Comparison of ENCODE assay signal across 1 cellular context in the genomic region with DNA sequence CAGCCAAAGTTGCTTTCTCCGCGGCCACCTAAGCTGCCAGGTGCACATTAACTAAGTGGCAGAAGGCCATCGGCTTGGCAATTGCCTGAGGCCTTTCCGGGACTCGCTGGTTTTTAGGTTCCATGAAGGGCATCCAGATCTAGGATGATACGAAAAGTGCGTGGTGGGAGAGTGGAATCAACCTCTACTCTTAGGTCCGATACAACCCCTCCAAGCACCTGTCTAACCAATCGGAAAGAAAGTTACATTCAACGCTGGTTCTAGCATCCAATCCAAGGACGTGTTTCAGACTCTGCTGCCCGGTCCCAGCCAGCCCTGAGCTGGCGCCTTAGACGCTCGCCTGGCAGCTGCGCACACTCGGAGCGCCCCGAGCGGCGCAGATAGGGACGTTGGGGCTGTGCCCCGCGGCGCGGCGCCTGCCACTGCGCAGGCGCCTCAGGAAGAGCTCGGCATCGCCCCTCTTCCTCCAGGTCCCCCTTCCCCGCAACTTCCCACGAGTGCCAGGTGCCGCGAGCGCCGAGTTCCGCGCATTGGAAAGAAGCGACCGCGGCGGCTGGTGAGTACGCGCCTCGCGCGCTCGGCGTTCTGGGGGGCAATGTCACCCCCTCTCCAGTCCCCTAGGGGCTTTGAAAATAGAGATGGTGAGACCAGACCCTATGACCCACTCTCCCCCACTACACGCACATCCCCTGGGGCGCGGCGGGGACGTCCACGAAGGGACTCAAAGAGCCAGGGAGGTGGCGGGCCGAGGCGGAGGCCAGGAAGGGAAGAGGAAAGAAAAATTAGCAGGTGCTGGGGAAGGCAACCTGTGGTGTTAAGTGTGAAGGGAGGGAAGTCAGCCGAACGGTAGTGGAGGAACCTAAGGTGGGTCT.
TF ChIP-seq lines count a peak whose summit lies in the region.

TSS of gene ENPP4 (plus strand) at position 356 of the 872 bp plus-strand sequence. CDS start 9,595 bp downstream, outside the sequence.

TF ChIP-seq in GM12878, 131 proteins besides CTCF, POLR2A, EP300 and RAD21 (continued from another document and continues in another):
- TF ChIP-seq ZNF592 (IDR thresholded peaks at IDR 0.05): no peak
- TF ChIP-seq, protein P1, sequence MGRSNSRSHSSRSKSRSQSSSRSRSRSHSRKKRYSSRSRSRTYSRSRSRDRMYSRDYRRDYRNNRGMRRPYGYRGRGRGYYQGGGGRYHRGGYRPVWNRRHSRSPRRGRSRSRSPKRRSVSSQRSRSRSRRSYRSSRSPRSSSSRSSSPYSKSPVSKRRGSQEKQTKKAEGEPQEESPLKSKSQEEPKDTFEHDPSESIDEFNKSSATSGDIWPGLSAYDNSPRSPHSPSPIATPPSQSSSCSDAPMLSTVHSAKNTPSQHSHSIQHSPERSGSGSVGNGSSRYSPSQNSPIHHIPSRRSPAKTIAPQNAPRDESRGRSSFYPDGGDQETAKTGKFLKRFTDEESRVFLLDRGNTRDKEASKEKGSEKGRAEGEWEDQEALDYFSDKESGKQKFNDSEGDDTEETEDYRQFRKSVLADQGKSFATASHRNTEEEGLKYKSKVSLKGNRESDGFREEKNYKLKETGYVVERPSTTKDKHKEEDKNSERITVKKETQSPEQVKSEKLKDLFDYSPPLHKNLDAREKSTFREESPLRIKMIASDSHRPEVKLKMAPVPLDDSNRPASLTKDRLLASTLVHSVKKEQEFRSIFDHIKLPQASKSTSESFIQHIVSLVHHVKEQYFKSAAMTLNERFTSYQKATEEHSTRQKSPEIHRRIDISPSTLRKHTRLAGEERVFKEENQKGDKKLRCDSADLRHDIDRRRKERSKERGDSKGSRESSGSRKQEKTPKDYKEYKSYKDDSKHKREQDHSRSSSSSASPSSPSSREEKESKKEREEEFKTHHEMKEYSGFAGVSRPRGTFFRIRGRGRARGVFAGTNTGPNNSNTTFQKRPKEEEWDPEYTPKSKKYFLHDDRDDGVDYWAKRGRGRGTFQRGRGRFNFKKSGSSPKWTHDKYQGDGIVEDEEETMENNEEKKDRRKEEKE (IDR thresholded peaks at IDR 0.05): no peak
- TF ChIP-seq, protein P2, sequence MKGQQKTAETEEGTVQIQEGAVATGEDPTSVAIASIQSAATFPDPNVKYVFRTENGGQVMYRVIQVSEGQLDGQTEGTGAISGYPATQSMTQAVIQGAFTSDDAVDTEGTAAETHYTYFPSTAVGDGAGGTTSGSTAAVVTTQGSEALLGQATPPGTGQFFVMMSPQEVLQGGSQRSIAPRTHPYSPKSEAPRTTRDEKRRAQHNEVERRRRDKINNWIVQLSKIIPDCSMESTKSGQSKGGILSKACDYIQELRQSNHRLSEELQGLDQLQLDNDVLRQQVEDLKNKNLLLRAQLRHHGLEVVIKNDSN (IDR thresholded peaks at IDR 0.05; ENCODE audit: borderline replicate concordance, extremely low read length, insufficient read depth, low read depth, low read length): no peak
- no peak for TF ChIP-seq ZNF384 (IDR thresholded peaks at IDR 0.05; ENCODE audit: borderline replicate concordance, low read depth, low read length)
- TF ChIP-seq NBN (IDR thresholded peaks at IDR 0.05): peak; percentile 36; the same call in 1 of the 2 replicates
- TF ChIP-seq KLF5 (IDR thresholded peaks at IDR 0.05; ENCODE audit: partially characterized antibody): peak; percentile 19
- TF ChIP-seq, protein P3, sequence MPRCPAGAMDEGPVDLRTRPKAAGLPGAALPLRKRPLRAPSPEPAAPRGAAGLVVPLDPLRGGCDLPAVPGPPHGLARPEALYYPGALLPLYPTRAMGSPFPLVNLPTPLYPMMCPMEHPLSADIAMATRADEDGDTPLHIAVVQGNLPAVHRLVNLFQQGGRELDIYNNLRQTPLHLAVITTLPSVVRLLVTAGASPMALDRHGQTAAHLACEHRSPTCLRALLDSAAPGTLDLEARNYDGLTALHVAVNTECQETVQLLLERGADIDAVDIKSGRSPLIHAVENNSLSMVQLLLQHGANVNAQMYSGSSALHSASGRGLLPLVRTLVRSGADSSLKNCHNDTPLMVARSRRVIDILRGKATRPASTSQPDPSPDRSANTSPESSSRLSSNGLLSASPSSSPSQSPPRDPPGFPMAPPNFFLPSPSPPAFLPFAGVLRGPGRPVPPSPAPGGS (IDR thresholded peaks at IDR 0.05; ENCODE audit: borderline replicate concordance, insufficient read depth, low read depth, low read length, poor library complexity, severe bottlenecking): no peak
- no peak for TF ChIP-seq HSF1 (IDR thresholded peaks at IDR 0.05; ENCODE audit: low read depth, low read length)
- TF ChIP-seq ZZZ3 (IDR thresholded peaks at IDR 0.05; ENCODE audit: control insufficient read depth, insufficient read length, low read depth): no peak
- TF ChIP-seq, protein P4, sequence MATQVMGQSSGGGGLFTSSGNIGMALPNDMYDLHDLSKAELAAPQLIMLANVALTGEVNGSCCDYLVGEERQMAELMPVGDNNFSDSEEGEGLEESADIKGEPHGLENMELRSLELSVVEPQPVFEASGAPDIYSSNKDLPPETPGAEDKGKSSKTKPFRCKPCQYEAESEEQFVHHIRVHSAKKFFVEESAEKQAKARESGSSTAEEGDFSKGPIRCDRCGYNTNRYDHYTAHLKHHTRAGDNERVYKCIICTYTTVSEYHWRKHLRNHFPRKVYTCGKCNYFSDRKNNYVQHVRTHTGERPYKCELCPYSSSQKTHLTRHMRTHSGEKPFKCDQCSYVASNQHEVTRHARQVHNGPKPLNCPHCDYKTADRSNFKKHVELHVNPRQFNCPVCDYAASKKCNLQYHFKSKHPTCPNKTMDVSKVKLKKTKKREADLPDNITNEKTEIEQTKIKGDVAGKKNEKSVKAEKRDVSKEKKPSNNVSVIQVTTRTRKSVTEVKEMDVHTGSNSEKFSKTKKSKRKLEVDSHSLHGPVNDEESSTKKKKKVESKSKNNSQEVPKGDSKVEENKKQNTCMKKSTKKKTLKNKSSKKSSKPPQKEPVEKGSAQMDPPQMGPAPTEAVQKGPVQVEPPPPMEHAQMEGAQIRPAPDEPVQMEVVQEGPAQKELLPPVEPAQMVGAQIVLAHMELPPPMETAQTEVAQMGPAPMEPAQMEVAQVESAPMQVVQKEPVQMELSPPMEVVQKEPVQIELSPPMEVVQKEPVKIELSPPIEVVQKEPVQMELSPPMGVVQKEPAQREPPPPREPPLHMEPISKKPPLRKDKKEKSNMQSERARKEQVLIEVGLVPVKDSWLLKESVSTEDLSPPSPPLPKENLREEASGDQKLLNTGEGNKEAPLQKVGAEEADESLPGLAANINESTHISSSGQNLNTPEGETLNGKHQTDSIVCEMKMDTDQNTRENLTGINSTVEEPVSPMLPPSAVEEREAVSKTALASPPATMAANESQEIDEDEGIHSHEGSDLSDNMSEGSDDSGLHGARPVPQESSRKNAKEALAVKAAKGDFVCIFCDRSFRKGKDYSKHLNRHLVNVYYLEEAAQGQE (IDR thresholded peaks at IDR 0.05; ENCODE audit: low read depth, low read length): no peak
- peak; percentile 62; the same call in 1 of the 2 replicates for TF ChIP-seq CHD2 (IDR thresholded peaks at IDR 0.05; ENCODE audit: borderline replicate concordance, low read depth, low read length)
- peak; percentile 64 for TF ChIP-seq NFYA (IDR thresholded peaks at IDR 0.05; ENCODE audit: borderline replicate concordance, low read depth, low read length)
- TF ChIP-seq POU2F2 (IDR thresholded peaks at IDR 0.05; ENCODE audit: borderline replicate concordance, low read depth, low read length): peak; percentile 11; the same call in 1 of the 3 replicates
- TF ChIP-seq EGR1 (IDR thresholded peaks at IDR 0.05; ENCODE audit: borderline replicate concordance in 1 of 2, low read depth in 2 of 2, low read length in 2 of 2): 0 out of 3 replicates have a peak, but pooled peaks of 1 of the 2 experiments have one; percentile 11
- TF ChIP-seq PAX8 (IDR thresholded peaks at IDR 0.05): no peak
- 0 out of 2 replicates have a peak, but pooled peaks have one; percentile 26 for TF ChIP-seq YY1 (IDR thresholded peaks at IDR 0.05; ENCODE audit: low read depth, low read length)
- no peak for TF ChIP-seq ZSCAN29 (IDR thresholded peaks at IDR 0.05)
- TF ChIP-seq ZNF687 (IDR thresholded peaks at IDR 0.05): no peak; the same call in 1 of the 2 replicates
- no peak for TF ChIP-seq CHD1 (IDR thresholded peaks at IDR 0.05; ENCODE audit: low read depth, low read length)
- peak; percentile 84 for TF ChIP-seq ZBTB11 (CRISPR knock-in tag; IDR thresholded peaks at IDR 0.05)
- TF ChIP-seq YBX1 (IDR thresholded peaks at IDR 0.05): no peak
- TF ChIP-seq ZNF24 (IDR thresholded peaks at IDR 0.05): no peak
- TF ChIP-seq NR2C1 (IDR thresholded peaks at IDR 0.05): no peak
- peak; percentile 12; the same call in 1 of the 2 replicates for TF ChIP-seq CREM (IDR thresholded peaks at IDR 0.05; ENCODE audit: low read depth)
- no peak for TF ChIP-seq IRF4 (IDR thresholded peaks at IDR 0.05; ENCODE audit: low read depth, low read length)
- peak; percentile 50; the same call in 1 of the 2 replicates for TF ChIP-seq NR2F1 (conservative IDR thresholded peaks at IDR 0.05)
- no peak for TF ChIP-seq ZNF622 (IDR thresholded peaks at IDR 0.05)
